ENCODE assay signal across 10 cellular contexts in the genomic region with DNA sequence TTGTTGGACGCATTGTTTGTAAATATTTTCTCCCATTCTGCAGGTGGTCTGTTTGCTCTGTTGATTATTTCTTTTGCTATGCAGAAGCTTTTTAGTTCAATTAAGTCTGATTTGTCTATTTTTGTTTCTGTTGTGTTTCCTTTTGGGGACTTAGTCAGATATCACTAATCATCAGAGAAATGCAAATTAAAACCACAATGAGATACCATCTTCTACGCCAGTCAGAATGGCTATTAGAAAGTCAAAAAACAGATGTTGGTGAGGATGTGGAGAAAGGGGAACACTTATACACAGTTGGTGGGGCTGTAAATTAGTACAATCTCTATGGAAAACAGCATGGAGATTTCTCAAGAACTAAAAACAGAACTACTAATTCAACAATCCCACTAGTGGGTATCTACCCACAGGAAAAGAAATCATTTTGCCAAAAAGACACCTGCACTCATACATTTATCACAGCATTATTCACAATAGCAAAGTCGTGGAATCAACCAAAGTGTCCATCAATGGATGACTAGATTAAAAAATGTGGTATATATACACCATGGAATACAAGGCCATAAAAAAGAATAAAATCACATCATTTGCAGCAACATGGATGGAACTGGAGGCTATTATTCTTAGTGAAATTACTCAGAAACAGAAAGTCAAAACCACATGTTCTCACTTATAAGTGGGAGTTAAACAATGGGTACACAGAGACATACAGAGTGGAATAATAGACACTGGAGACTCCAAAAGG. TPM values are rescaled to one million over a fixed set of nuclear protein-coding genes. Genes with fewer than 3 reads are reported as not detected.
DNase-seq lines count a peak whose midpoint lies in the region; ATAC-seq and TF ChIP-seq lines count a peak whose summit lies in the region.
"Had no signal": no experiment of that assay in that cellular context is flagged by ENCODE, and none has a peak within 500 bp of the region (broad histone marks: within the 10 kb centered on the region; RNA-seq: fewer than 3 reads in every experiment).

No MANE protein-coding gene starts in this region.

- H2BK15ac ChIP-seq in H9 (ENCODE audit: low read depth, low read length) = no peak overlapping the region

- no peaks in the 10 kb centered on the region for H3K79me1 ChIP-seq in H9 (ENCODE audit: insufficient read depth, low read depth, low read length, poor library complexity, severe bottlenecking)

- no peak for DNase-seq in activated naive CD8-positive, alpha-beta T cell treated with anti-CD3 and anti-CD28 coated beads for 36 hours
- DNase-seq in NCI-H2171 treated with DMSO at 0.1 percent for 48 hours (lab: John Stamatoyannopoulos, UW) = no peak
- DNase-seq in neural progenitor cell (ENCODE audit: low spot score) = no peak
- DNase-seq in NCI-H526 treated with DMSO at 0.1 percent for 48 hours (lab: John Stamatoyannopoulos, UW) = no peak
- no peak for DNase-seq in H9
- DNase-seq: effector memory CD4-positive, alpha-beta T cell had no signal

- TF ChIP-seq CTCF in neural progenitor cell (IDR thresholded peaks at IDR 0.05) (no peak), H9 (conservative IDR thresholded peaks at IDR 0.05) (no peak)

- H4K5ac ChIP-seq in H9 (ENCODE audit: insufficient read length, low read depth, low read length) = no peak overlapping the region

- H2BK20ac ChIP-seq in H9 (ENCODE audit: low read depth, low read length, poor library complexity, severe bottlenecking) = no peak overlapping the region

- no peak overlapping the region for H2BK5ac ChIP-seq in H9 (ENCODE audit: insufficient read length, low read length)

- peak; percentile 64 for ATAC-seq in GM18858 (IDR thresholded peaks at IDR 0.05; ENCODE audit: unreplicated experiment)
- peak; percentile 70 for ATAC-seq in GM21447 (IDR thresholded peaks at IDR 0.05; ENCODE audit: unreplicated experiment)
- ATAC-seq in HG03196 (IDR thresholded peaks at IDR 0.05; ENCODE audit: unreplicated experiment) = peak; percentile 68

- H2AK5ac ChIP-seq in H9 (ENCODE audit: insufficient read length, low read length) = no peak overlapping the region

- no peak overlapping the region for H3T11ph ChIP-seq in H9 (ENCODE audit: low read length)

- H3K27me3 ChIP-seq in neural progenitor cell (no peaks in the 10 kb centered on the region), H9 (ENCODE audit: insufficient read depth, low read length) (no peaks in the 10 kb centered on the region)
- H3K27me3 ChIP-seq: right atrium auricular region had no signal

- H4K20me1 ChIP-seq in neural progenitor cell (ENCODE audit: low read depth) (peaks cover 6% of the 10 kb centered on the region), H9 (ENCODE audit: control insufficient read depth, insufficient read depth, insufficient read length) (no peaks in the 10 kb centered on the region)

- H3K4me2 ChIP-seq in neural progenitor cell = no peak overlapping the region
- no peak overlapping the region for H3K4me2 ChIP-seq in H9 (ENCODE audit: insufficient read depth, insufficient read length, low read length)

- H3K4me1 Mint-ChIP-seq in activated naive CD8-positive, alpha-beta T cell treated with anti-CD3 and anti-CD28 coated beads for 36 hours = peaks cover 20% of the 10 kb centered on the region
- H3K4me1 Mint-ChIP-seq in neural progenitor cell = no peaks in the 10 kb centered on the region
- H3K4me1 Mint-ChIP-seq in H9 = no peaks in the 10 kb centered on the region; a peak in 1 of 4 replicates

- H3K36me3 Mint-ChIP-seq in activated naive CD8-positive, alpha-beta T cell treated with anti-CD3 and anti-CD28 coated beads for 36 hours = peaks cover 36% of the 10 kb centered on the region
- H3K36me3 Mint-ChIP-seq in neural progenitor cell = peaks cover 9% of the 10 kb centered on the region
- H3K36me3 Mint-ChIP-seq in H9 (ENCODE audit: insufficient read depth in 1 of 3, low read depth in 3 of 3) = peaks cover 0 to 25% (median 17%) of the 10 kb centered on the region in 3 experiments; a peak in 5 of 7 replicates

- no peaks in the 10 kb centered on the region for H3K23me2 ChIP-seq in H9 (ENCODE audit: insufficient read length, low read depth, low read length, poor library complexity, severe bottlenecking)

- H3K36me3 ChIP-seq in neural progenitor cell = no peaks in the 10 kb centered on the region

- H2AFZ ChIP-seq in neural progenitor cell (replicated peaks) = no peak overlapping the region
- no peak overlapping the region for H2AFZ ChIP-seq in H9 (ENCODE audit: low read length)

- no peak overlapping the region for H3K27ac ChIP-seq in neural progenitor cell
- no peak overlapping the region for H3K27ac ChIP-seq in H9 (ENCODE audit: insufficient read length, low read depth, low read length)
- H3K27ac ChIP-seq: right atrium auricular region had no signal

- no peak overlapping the region for H3K23ac ChIP-seq in H9 (ENCODE audit: insufficient read length, low read depth, low read length)

- no peaks in the 10 kb centered on the region for H3K9me3 Mint-ChIP-seq in activated naive CD8-positive, alpha-beta T cell treated with anti-CD3 and anti-CD28 coated beads for 36 hours
- H3K9me3 Mint-ChIP-seq in neural progenitor cell (no peaks in the 10 kb centered on the region), H9 (no peaks in the 10 kb centered on the region)

- H3K9ac ChIP-seq in neural progenitor cell (no peak overlapping the region), H9 (ENCODE audit: extremely low read depth, insufficient read length, low read length) (no peak overlapping the region)

- H3K56ac ChIP-seq in H9 (ENCODE audit: insufficient read length, low read depth, low read length) = no peak overlapping the region

- H3K4me3 ChIP-seq in neural progenitor cell = no peak overlapping the region
- H3K4me3 ChIP-seq: right atrium auricular region had no signal

- no peaks in the 10 kb centered on the region for H3K27me3 Mint-ChIP-seq in activated naive CD8-positive, alpha-beta T cell treated with anti-CD3 and anti-CD28 coated beads for 36 hours
- H3K27me3 Mint-ChIP-seq in neural progenitor cell (ENCODE audit: insufficient read depth, low read depth) (no peaks in the 10 kb centered on the region), H9 (ENCODE audit: low read depth) (no peaks in the 10 kb centered on the region)

- H3K4me1 ChIP-seq in neural progenitor cell (no peaks in the 10 kb centered on the region), H9 (ENCODE audit: insufficient read depth, low read length) (no peaks in the 10 kb centered on the region)
- H3K4me1 ChIP-seq: right atrium auricular region had no signal

- no peak overlapping the region for H3K14ac ChIP-seq in H9 (ENCODE audit: insufficient read depth, low read length)

- H3K4me3 Mint-ChIP-seq in activated naive CD8-positive, alpha-beta T cell treated with anti-CD3 and anti-CD28 coated beads for 36 hours = no peak overlapping the region
- H3K4me3 Mint-ChIP-seq in neural progenitor cell = no peak overlapping the region
- no peak overlapping the region for H3K4me3 Mint-ChIP-seq in H9

- peak overlapping the region; percentile 55 for H3K27ac Mint-ChIP-seq in activated naive CD8-positive, alpha-beta T cell treated with anti-CD3 and anti-CD28 coated beads for 36 hours
- H3K27ac Mint-ChIP-seq in neural progenitor cell (no peak overlapping the region), H9 (no peak overlapping the region)

- no peak overlapping the region for H2BK120ac ChIP-seq in H9 (ENCODE audit: low read depth, low read length, poor library complexity, severe bottlenecking)

- no CpG with 5 or more reads among the region's 3 CpGs for WGBS in H9 (ENCODE audit: extremely low coverage, insufficient read length, low lambda C conversion rate)

- H3F3A ChIP-seq in neural progenitor cell (ENCODE audit: low read depth) = no peaks in the 10 kb centered on the region

- H3K18ac ChIP-seq in H9 (ENCODE audit: insufficient read length, low read depth, low read length) = no peak overlapping the region

- H4K8ac ChIP-seq in H9 (replicated peaks; ENCODE audit: insufficient read length, low read depth, low read length) = no peak overlapping the region

- H3K79me2 ChIP-seq in neural progenitor cell (ENCODE audit: low read depth) (peaks cover 7% of the 10 kb centered on the region), H9 (ENCODE audit: insufficient read depth, low read length) (no peaks in the 10 kb centered on the region)

- no peak overlapping the region for H2BK12ac ChIP-seq in H9 (ENCODE audit: insufficient read length, low read depth, low read length)

- no peak overlapping the region for H3K4ac ChIP-seq in H9 (ENCODE audit: low read depth, low read length)

- no peak overlapping the region for H4K91ac ChIP-seq in H9 (ENCODE audit: insufficient read length, low read depth, low read length)

- no peaks in the 10 kb centered on the region for H3K9me3 ChIP-seq in neural progenitor cell (ENCODE audit: low read depth)
- H3K9me3 ChIP-seq in H9 (ENCODE audit: control insufficient read depth, low read depth, low read length) = no peaks in the 10 kb centered on the region
- H3K9me3 ChIP-seq: right atrium auricular region had no signal

RNA-seq across cellular contexts. Expression of a gene that starts 8.1 kb away (rescaled TPM):
- 10 to 100 TPM; 24.8 to 25.1 TPM for total RNA-seq in activated naive CD8-positive, alpha-beta T cell treated with anti-CD3 and anti-CD28 coated beads for 36 hours
- total RNA-seq in neural progenitor cell (ENCODE audit: low replicate concordance) = 23.7 and 32.7 TPM in 2 replicates
- 19.8 and 19.9 TPM in 2 replicates for total RNA-seq in H9 (2021)

RNA-seq across cellular contexts. Expression of a gene that starts 58.2 kb away (rescaled TPM):
- total RNA-seq in activated naive CD8-positive, alpha-beta T cell treated with anti-CD3 and anti-CD28 coated beads for 36 hours = 1 to 10 TPM; 6.5 to 7.8 TPM
- 0.28 and 0.73 TPM in 2 replicates for total RNA-seq in neural progenitor cell (ENCODE audit: low replicate concordance)
- 1.5 and 2.0 TPM in 2 replicates for total RNA-seq in H9 (2021)
